ENCODE assay signal across 1 cellular context in genomic region chr22:50303515-50303847, GRCh38.
A peak's percentile ranks its signal among the peaks of the same experiment; 100 is the strongest.
TF ChIP-seq lines count a peak whose summit lies in the region.

No MANE protein-coding gene starts in this region.

TF ChIP-seq in HepG2, 621 proteins besides CTCF, POLR2A, EP300 and RAD21:
- TF ChIP-seq NFATC3 (CRISPR knock-in tag; IDR thresholded peaks at IDR 0.05) (no peak), ZNF484 (CRISPR knock-in tag; IDR thresholded peaks at IDR 0.05; ENCODE audit: borderline replicate concordance, low read depth) (no peak), AGO2 (optimal IDR thresholded peaks at IDR 0.05; ENCODE audit: low read depth, low read length) (peak; percentile 48), ZNF337 (CRISPR knock-in tag; IDR thresholded peaks at IDR 0.05; ENCODE audit: borderline replicate concordance, low read depth) (no peak), MLLT10 (CRISPR knock-in tag; IDR thresholded peaks at IDR 0.05) (no peak), ZNF281 (CRISPR knock-in tag; IDR thresholded peaks at IDR 0.05; ENCODE audit: borderline replicate concordance) (no peak), RBFOX2 (IDR thresholded peaks at IDR 0.05; ENCODE audit: low read depth, low read length) (peak; percentile 28; the same call in 1 of the 2 replicates), ARHGAP35 (CRISPR knock-in tag; IDR thresholded peaks at IDR 0.05; ENCODE audit: borderline replicate concordance) (no peak)
